In genomic region chr9:4359016-4359415, GRCh38 we compare ENCODE assay signal across 22 cellular contexts.
"Had no signal": no experiment of that assay in that cellular context is flagged by ENCODE, and none has a peak within 500 bp of the region (broad histone marks: within the 10 kb centered on the region; RNA-seq: fewer than 3 reads in every experiment).

No MANE protein-coding gene starts in this region.

- DNase-seq: hypothalamus; immature natural killer cell; kidney; left colon; left lung; lower lobe of right lung; mammary epithelial cell; mesenchymal stem cell; naive B cell; natural killer cell; nephron progenitor cell; occipital lobe; right lobe of liver; stimulated activated CD4-positive, alpha-beta T cell treated with anti-CD3 and anti-CD28 coated beads, Interleukin-1b, Interleukin-23, amount 100 ng/mL, for 48 hours; stimulated activated CD4-positive, alpha-beta T cell treated with anti-CD3 and anti-CD28 coated beads, Interleukin-4, amount 100 ng/mL, for 1 hour; stimulated activated naive B cell treated with anti-CD40 and anti-IgM and Interleukin-4, amounts not matched to agents 10 μg/mL and 1 μg/mL and 100 μg/mL, for 72 hours; stimulated activated naive CD8-positive, alpha-beta T cell treated with anti-CD3 and anti-CD28 coated beads, Interleukin-15, Interleukin-2, amounts not matched to agents 100 U/mL and 50 U/mL, for 24 hours; stomach; testis; thyroid gland; transverse colon; upper lobe of left lung had no signal

- ATAC-seq: left colon; left lung; lower lobe of right lung; natural killer cell; stimulated activated naive B cell treated with anti-CD40 and anti-IgM and Interleukin-4, amounts not matched to agents 10 μg/mL and 1 μg/mL and 100 μg/mL, for 72 hours; stimulated activated naive CD8-positive, alpha-beta T cell treated with anti-CD3 and anti-CD28 coated beads, Interleukin-15, Interleukin-2, amounts not matched to agents 100 U/mL and 50 U/mL, for 24 hours had no signal
